8 cellular contexts compared by ENCODE assay signal in the genomic region with DNA sequence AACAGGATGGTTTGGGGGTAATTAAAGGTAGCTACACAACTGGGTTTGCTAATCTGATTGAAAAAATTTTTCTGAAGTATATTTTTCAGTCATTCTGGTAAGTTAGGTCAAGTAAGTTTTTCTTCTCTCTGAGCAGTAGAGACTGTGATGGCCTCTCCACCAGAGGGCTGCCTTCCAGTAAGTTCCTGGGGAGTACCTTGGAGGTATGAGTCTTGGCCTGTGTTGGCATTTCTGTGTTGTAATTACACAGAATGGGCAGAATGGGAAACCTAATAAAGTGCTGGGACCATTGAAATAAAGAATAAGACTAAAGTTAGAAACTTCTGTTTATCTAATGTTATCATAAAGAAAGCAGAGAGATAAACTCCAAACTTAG.
DNase-seq lines count a peak whose midpoint lies in the region; ATAC-seq, FAIRE-seq and TF ChIP-seq lines count a peak whose summit lies in the region.

No MANE protein-coding gene starts in this region.

- H3K4me1 ChIP-seq in A673 (ENCODE audit: insufficient read depth, low read length, poor library complexity, severe bottlenecking) (no peaks in the 10 kb centered on the region), kidney (ENCODE audit: control insufficient read depth in 1 of 2, insufficient read depth in 1 of 2, low read depth in 1 of 2, low read length in 2 of 2) (no peaks in the 10 kb centered on the region)

- H3K9me3 ChIP-seq in A673 (ENCODE audit: low read depth, low read length, poor library complexity, severe bottlenecking) (no peaks in the 10 kb centered on the region), kidney (ENCODE audit: control insufficient read depth in 1 of 2, low read length in 2 of 2) (no peaks in the 10 kb centered on the region)

- H3K9ac ChIP-seq in kidney (ENCODE audit: low read length in 2 of 2) = no peak overlapping the region

- in situ Hi-C loops in astrocyte of the cerebellum (cut with HindIII; ENCODE audit: low sequenced_read_pairs) = no loop called here

- DNase-seq in A673 (ENCODE audit: low spot score) (peak; percentile 13), HPDE6-E6E7 (ENCODE audit: extremely low spot score) (peak; percentile 28), astrocyte of the cerebellum (ENCODE audit: low read depth) (no peak), kidney (no peak)
- DNase-seq in activated CD4-positive, alpha-beta T cell treated with anti-CD3 and anti-CD28 coated beads for 1 hour = no peak
- DNase-seq in effector CD8-positive, alpha-beta T cell (lab: John Stamatoyannopoulos, UW) = no peak

- H3K4me3 ChIP-seq in A673 (ENCODE audit: low read depth, low read length, poor library complexity, severe bottlenecking) = no peak overlapping the region
- no peak overlapping the region for H3K4me3 ChIP-seq in astrocyte of the cerebellum (ENCODE audit: low read depth, low read length)
- no peak overlapping the region for H3K4me3 ChIP-seq in kidney (ENCODE audit: low read length in 2 of 2)

- H3K27me3 ChIP-seq in A673 (replicated peaks; ENCODE audit: insufficient read depth, low read depth, low read length, poor library complexity) = peaks cover 64% of the 10 kb centered on the region

- no TSS peak for BruUV-seq in A673 (replicated peaks; lab: Mats Ljungman, UMichigan)

- no peak overlapping the region for H3K27ac ChIP-seq in A673 (ENCODE audit: low read depth, low read length, poor library complexity, severe bottlenecking)
- no peak overlapping the region for H3K27ac ChIP-seq in kidney (ENCODE audit: low read depth in 2 of 2, low read length in 2 of 2)

- intact Hi-C loops in A673 (cut with micrococcal nuclease; ENCODE audit: unreplicated experiment) (no loop called here), kidney (cut with DNase I) (no loop called here)

- H3K36me3 ChIP-seq in A673 (ENCODE audit: insufficient read depth, low read length, poor library complexity, severe bottlenecking) (no peaks in the 10 kb centered on the region), kidney (ENCODE audit: control insufficient read depth in 1 of 2, insufficient read depth in 2 of 2, low read length in 2 of 2) (no peaks in the 10 kb centered on the region)

- TF ChIP-seq CTCF in A673 (conservative IDR thresholded peaks at IDR 0.05; ENCODE audit: low read depth, low read length) (peak; percentile 33; the same call in 1 of the 2 replicates), astrocyte of the cerebellum (IDR thresholded peaks at IDR 0.05; ENCODE audit: low read depth, low read length, missing control alignments) (peak; percentile 64), kidney (IDR thresholded peaks at IDR 0.05; ENCODE audit: borderline replicate concordance, extremely low read depth, insufficient read depth) (peak; percentile 37)

- ATAC-seq in HG02798 (IDR thresholded peaks at IDR 0.05; ENCODE audit: poor library complexity, unreplicated experiment) = no peak
- no peak for ATAC-seq in GM19455 (IDR thresholded peaks at IDR 0.05; ENCODE audit: unreplicated experiment)

- POLR2A ChIA-PET in A673 (lab: Charles Lee; ENCODE audit: low non-redundant PET) = no interaction called here

- FAIRE-seq in kidney (lab: Jason Lieb, UNC) = no peak

- CTCF ChIA-PET in A673 (lab: Charles Lee) = no interaction called here

Comparison
In these comparisons a context has a peak if more than half of its experiments do, and no peak if none do; other contexts are left out.
1. DNase-seq: peak in A673 (single experiment) and HPDE6-E6E7 (single experiment); none in astrocyte of the cerebellum (single experiment), kidney (single experiment), activated CD4-positive, alpha-beta T cell treated with anti-CD3 and anti-CD28 coated beads for 1 hour (single experiment) and effector CD8-positive, alpha-beta T cell (single experiment).
2. Peak in every context shown above with its lines, with median percentiles within 50 percentile points of each other: CTCF ChIP-seq.